1 cellular context compared by ENCODE assay signal in the genomic region with DNA sequence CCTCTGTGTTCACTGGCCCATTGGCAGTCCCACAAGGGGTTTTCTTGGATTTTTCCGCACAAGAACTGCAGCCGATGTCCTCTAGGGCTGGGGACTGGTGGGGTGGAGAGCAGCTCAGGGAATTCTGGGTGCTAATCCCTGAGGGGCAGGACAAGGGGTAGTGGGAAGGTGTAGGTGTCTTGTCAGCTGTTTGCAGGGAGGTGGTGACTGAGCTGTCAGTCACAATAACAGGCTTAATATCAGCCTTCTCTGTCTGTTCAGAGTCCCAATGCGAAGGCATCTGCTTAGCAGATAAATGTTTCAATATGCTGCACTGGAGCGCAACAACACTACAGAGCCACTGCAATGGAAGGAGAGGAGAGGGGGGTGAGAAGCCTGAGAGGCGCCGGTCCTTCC.
TF ChIP-seq lines count a peak whose summit lies in the region.

No MANE protein-coding gene starts in this region.

TF ChIP-seq in liver, 16 proteins besides CTCF, POLR2A, EP300 and RAD21:
- TF ChIP-seq, protein P1, sequence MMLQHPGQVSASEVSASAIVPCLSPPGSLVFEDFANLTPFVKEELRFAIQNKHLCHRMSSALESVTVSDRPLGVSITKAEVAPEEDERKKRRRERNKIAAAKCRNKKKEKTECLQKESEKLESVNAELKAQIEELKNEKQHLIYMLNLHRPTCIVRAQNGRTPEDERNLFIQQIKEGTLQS (IDR thresholded peaks at IDR 0.05) = no peak
- TF ChIP-seq, protein P2, sequence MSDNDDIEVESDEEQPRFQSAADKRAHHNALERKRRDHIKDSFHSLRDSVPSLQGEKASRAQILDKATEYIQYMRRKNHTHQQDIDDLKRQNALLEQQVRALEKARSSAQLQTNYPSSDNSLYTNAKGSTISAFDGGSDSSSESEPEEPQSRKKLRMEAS (IDR thresholded peaks at IDR 0.05) = no peak
